In genomic region chr16:27154573-27155521, GRCh38 we compare ENCODE assay signal across 1 cellular context.
A peak's percentile ranks its signal among the peaks of the same experiment; 100 is the strongest.
TF ChIP-seq lines count a peak whose summit lies in the region.

No MANE protein-coding gene starts in this region.

TF ChIP-seq in HepG2, 621 proteins besides CTCF, POLR2A, EP300 and RAD21 (continued from another document):
- TF ChIP-seq, protein P1, sequence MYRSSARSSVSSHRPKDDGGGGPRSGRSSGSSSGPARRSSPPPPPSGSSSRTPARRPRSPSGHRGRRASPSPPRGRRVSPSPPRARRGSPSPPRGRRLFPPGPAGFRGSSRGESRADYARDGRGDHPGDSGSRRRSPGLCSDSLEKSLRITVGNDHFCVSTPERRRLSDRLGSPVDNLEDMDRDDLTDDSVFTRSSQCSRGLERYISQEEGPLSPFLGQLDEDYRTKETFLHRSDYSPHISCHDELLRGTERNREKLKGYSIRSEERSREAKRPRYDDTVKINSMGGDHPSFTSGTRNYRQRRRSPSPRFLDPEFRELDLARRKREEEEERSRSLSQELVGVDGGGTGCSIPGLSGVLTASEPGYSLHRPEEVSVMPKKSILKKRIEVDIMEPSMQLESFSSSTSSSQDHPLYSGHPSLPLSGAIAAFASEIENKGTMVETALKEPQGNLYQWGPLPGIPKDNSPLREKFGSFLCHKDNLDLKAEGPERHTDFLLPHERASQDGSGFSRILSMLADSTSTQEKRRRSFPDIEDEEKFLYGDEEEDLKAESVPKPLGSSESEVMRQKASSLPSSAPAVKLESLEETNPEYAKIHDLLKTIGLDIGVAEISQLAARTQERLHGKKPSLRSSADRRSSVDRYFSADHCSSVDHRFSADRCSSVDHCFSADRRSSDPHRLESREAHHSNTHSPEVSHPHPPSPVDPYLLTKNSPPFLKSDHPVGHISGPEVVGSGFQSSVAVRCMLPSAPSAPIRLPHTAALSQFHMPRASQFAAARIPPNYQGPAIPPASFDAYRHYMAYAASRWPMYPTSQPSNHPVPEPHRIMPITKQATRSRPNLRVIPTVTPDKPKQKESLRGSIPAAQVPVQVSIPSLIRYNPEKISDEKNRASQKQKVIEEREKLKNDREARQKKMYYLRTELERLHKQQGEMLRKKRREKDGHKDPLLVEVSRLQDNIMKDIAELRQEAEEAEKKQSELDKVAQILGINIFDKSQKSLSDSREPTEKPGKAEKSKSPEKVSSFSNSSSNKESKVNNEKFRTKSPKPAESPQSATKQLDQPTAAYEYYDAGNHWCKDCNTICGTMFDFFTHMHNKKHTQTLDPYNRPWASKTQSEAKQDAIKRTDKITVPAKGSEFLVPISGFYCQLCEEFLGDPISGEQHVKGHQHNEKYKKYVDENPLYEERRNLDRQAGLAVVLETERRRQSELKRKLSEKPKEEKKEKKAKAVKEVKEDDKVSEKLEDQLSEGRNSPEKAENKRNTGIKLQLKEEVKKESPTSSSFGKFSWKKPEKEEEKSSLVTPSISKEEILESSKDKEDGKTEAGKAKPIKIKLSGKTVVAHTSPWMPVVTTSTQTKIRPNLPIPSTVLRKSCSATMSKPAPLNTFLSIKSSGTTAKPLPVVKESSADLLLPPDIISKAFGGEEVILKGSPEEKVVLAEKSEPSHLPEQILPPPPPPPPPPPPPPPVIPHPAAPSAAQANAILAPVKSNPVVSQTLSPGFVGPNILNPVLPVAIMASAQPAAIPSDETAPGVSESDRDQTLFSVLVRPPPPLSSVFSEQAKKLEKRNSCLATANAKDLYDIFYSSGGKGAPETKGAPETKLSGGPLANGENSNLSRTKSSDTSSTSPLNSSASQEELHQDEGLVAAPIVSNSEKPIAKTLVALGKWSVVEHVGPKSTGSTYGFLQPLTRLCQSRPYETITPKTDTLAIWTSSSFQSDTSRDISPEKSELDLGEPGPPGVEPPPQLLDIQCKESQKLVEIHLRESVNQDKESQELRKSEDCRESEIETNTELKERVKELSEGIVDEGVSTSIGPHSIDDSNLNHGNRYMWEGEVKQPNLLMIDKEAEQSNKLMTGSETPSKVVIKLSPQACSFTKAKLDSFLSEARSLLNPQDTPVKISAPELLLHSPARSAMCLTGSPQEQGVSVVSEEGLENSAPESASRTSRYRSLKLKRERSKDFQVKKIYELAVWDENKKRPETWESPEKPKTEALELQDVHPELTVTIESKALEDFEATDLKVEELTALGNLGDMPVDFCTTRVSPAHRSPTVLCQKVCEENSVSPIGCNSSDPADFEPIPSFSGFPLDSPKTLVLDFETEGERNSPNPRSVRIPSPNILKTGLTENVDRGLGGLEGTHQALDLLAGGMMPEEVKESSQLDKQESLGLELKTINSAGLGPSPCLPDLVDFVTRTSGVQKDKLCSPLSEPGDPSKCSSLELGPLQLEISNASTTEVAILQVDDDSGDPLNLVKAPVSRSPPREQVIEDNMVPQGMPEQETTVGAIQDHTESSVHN (CRISPR knock-in tag; IDR thresholded peaks at IDR 0.05) = no peak
- 0 out of 2 replicates have a peak, but pooled peaks have one; percentile 33 for TF ChIP-seq RXRA (CRISPR knock-in tag; IDR thresholded peaks at IDR 0.05)
- no peak for TF ChIP-seq ZNF670 (CRISPR knock-in tag; IDR thresholded peaks at IDR 0.05; ENCODE audit: borderline replicate concordance)
- no peak for TF ChIP-seq ADNP (CRISPR knock-in tag; IDR thresholded peaks at IDR 0.05)
- TF ChIP-seq, protein P2, sequence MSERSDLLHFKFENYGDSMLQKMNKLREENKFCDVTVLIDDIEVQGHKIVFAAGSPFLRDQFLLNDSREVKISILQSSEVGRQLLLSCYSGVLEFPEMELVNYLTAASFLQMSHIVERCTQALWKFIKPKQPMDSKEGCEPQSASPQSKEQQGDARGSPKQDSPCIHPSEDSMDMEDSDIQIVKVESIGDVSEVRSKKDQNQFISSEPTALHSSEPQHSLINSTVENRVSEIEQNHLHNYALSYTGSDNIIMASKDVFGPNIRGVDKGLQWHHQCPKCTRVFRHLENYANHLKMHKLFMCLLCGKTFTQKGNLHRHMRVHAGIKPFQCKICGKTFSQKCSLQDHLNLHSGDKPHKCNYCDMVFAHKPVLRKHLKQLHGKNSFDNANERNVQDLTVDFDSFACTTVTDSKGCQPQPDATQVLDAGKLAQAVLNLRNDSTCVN (CRISPR knock-in tag; IDR thresholded peaks at IDR 0.05; ENCODE audit: borderline replicate concordance) = peak; percentile 17; the same call in 1 of the 2 replicates
- TF ChIP-seq ISL2 (CRISPR knock-in tag; IDR thresholded peaks at IDR 0.05) = no peak
- TF ChIP-seq, protein P3, sequence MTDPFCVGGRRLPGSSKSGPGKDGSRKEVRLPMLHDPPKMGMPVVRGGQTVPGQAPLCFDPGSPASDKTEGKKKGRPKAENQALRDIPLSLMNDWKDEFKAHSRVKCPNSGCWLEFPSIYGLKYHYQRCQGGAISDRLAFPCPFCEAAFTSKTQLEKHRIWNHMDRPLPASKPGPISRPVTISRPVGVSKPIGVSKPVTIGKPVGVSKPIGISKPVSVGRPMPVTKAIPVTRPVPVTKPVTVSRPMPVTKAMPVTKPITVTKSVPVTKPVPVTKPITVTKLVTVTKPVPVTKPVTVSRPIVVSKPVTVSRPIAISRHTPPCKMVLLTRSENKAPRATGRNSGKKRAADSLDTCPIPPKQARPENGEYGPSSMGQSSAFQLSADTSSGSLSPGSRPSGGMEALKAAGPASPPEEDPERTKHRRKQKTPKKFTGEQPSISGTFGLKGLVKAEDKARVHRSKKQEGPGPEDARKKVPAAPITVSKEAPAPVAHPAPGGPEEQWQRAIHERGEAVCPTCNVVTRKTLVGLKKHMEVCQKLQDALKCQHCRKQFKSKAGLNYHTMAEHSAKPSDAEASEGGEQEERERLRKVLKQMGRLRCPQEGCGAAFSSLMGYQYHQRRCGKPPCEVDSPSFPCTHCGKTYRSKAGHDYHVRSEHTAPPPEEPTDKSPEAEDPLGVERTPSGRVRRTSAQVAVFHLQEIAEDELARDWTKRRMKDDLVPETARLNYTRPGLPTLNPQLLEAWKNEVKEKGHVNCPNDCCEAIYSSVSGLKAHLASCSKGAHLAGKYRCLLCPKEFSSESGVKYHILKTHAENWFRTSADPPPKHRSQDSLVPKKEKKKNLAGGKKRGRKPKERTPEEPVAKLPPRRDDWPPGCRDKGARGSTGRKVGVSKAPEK (CRISPR knock-in tag; IDR thresholded peaks at IDR 0.05; ENCODE audit: borderline replicate concordance) = 0 out of 2 replicates have a peak, but pooled peaks have one; percentile 49
- TF ChIP-seq PTBP1 (IDR thresholded peaks at IDR 0.05; ENCODE audit: low read depth, low read length, poor library complexity, severe bottlenecking) = no peak
- no peak for TF ChIP-seq DR1 (CRISPR knock-in tag; IDR thresholded peaks at IDR 0.05)
- 0 out of 2 replicates have a peak, but pooled peaks have one; percentile 25 for TF ChIP-seq ETV6 (CRISPR knock-in tag; conservative IDR thresholded peaks at IDR 0.05)
- TF ChIP-seq TCF7L2 (IDR thresholded peaks at IDR 0.05; ENCODE audit: low read depth, low read length) = no peak
- TF ChIP-seq ZNF20 (CRISPR knock-in tag; IDR thresholded peaks at IDR 0.05) = no peak
- TF ChIP-seq TGIF2 (CRISPR knock-in tag; IDR thresholded peaks at IDR 0.05) = no peak
- TF ChIP-seq ARNTL (CRISPR knock-in tag; IDR thresholded peaks at IDR 0.05) = no peak
- TF ChIP-seq JUNB (CRISPR knock-in tag; IDR thresholded peaks at IDR 0.05; ENCODE audit: borderline replicate concordance) = no peak
- no peak for TF ChIP-seq RNF2 (conservative IDR thresholded peaks at IDR 0.05; ENCODE audit: low read depth)
- no peak for TF ChIP-seq GATA4 (IDR thresholded peaks at IDR 0.05; ENCODE audit: borderline replicate concordance, low read depth)
